ENCODE assay signal across 26 cellular contexts in genomic region chr4:5044341-5044740, GRCh38. TPM values are rescaled to one million over a fixed set of nuclear protein-coding genes. Genes with fewer than 3 reads are reported as not detected.
"Had no signal": no experiment of that assay in that cellular context is flagged by ENCODE, and none has a peak within 500 bp of the region (broad histone marks: within the 10 kb centered on the region; RNA-seq: fewer than 3 reads in every experiment).

No MANE protein-coding gene starts in this region.

- H3K4me1 ChIP-seq: ascending aorta, psoas muscle, right lobe of liver, suprapubic skin, transverse colon had no signal

- H3K9me3 Mint-ChIP-seq: activated CD4-positive, alpha-beta T cell treated with anti-CD3 and anti-CD28 coated beads, Interleukin-2, amount 10 ng/mL, durations not matched to agents 7 days and 5 days; activated CD8-positive, alpha-beta T cell treated with anti-CD3 and anti-CD28 coated beads for 36 hours; activated naive CD4-positive, alpha-beta T cell treated with anti-CD3 and anti-CD28 coated beads, Interleukin-2, amount 50 U/mL, for 24 hours; central memory CD8-positive, alpha-beta T cell; natural killer cell; stimulated activated naive CD8-positive, alpha-beta T cell treated with anti-CD3 and anti-CD28 coated beads, Interleukin-15, Interleukin-2, amounts not matched to agents 100 ng/mL and 50 ng/mL, for 24 hours had no signal

- H3K4me1 Mint-ChIP-seq: activated CD4-positive, alpha-beta T cell treated with anti-CD3 and anti-CD28 coated beads, Interleukin-2, amount 10 ng/mL, durations not matched to agents 7 days and 5 days; activated naive CD4-positive, alpha-beta T cell treated with anti-CD3 and anti-CD28 coated beads, Interleukin-2, amount 50 U/mL, for 24 hours; endodermal cell had no signal

- H3K4me3 Mint-ChIP-seq: activated CD4-positive, alpha-beta T cell treated with anti-CD3 and anti-CD28 coated beads, Interleukin-2, amount 10 ng/mL, durations not matched to agents 7 days and 5 days; activated CD8-positive, alpha-beta T cell treated with anti-CD3 and anti-CD28 coated beads for 36 hours; activated naive CD4-positive, alpha-beta T cell treated with anti-CD3 and anti-CD28 coated beads, Interleukin-2, amount 50 U/mL, for 24 hours; central memory CD8-positive, alpha-beta T cell; endodermal cell; stimulated activated naive CD8-positive, alpha-beta T cell treated with anti-CD3 and anti-CD28 coated beads, Interleukin-15, Interleukin-2, amounts not matched to agents 100 ng/mL and 50 ng/mL, for 24 hours had no signal

- H3K36me3 Mint-ChIP-seq: activated naive CD4-positive, alpha-beta T cell treated with anti-CD3 and anti-CD28 coated beads, Interleukin-2, amount 50 U/mL, for 24 hours; natural killer cell had no signal

- FAIRE-seq: colon, kidney, TTC549, urothelium cell line had no signal

- H3K27ac ChIP-seq: ascending aorta, brain microvascular endothelial cell, lower lobe of right lung, psoas muscle, right lobe of liver, suprapubic skin, transverse colon, WERI-Rb-1 had no signal

- H3K9me3 ChIP-seq: ascending aorta, lower lobe of right lung, right lobe of liver, suprapubic skin, transverse colon had no signal

- DNase-seq: activated CD4-positive, alpha-beta T cell treated with anti-CD3 and anti-CD28 coated beads, Interleukin-2, amount 10 ng/mL, durations not matched to agents 7 days and 5 days; activated CD4-positive, CD25-positive, alpha-beta regulatory T cell treated with anti-CD3 and anti-CD28 coated beads, Interleukin-2, amount 50 U/mL, for 72 hours; activated CD8-positive, alpha-beta T cell treated with anti-CD3 and anti-CD28 coated beads for 36 hours; activated gamma-delta T cell treated with Interleukin-2 at 50 U/mL for 16 hours; activated T-cell treated with anti-CD3 and anti-CD28 coated beads, Interleukin-2, amount 50 U/mL, for 1 hour; foreskin fibroblast; kidney; lower lobe of right lung; natural killer cell; psoas muscle; right lobe of liver; stimulated activated CD4-positive, alpha-beta T cell treated with anti-CD3 and anti-CD28 coated beads, Interleukin-1b, Interleukin-23, amount 100 ng/mL, for 48 hours; T-helper 1 cell; transverse colon; WERI-Rb-1 had no signal

- H3K36me3 ChIP-seq: ascending aorta, brain microvascular endothelial cell, lower lobe of right lung, right lobe of liver, suprapubic skin, transverse colon, WERI-Rb-1 had no signal

- H3K4me3 ChIP-seq: ascending aorta, lower lobe of right lung, psoas muscle, right lobe of liver, skin epidermis, suprapubic skin, transverse colon had no signal

- ATAC-seq: activated CD8-positive, alpha-beta T cell treated with anti-CD3 and anti-CD28 coated beads for 36 hours; psoas muscle had no signal

- H3K27me3 ChIP-seq: ascending aorta, brain microvascular endothelial cell, right lobe of liver, transverse colon had no signal

- H3K27ac Mint-ChIP-seq: activated CD4-positive, alpha-beta T cell treated with anti-CD3 and anti-CD28 coated beads, Interleukin-2, amount 10 ng/mL, durations not matched to agents 7 days and 5 days; activated CD8-positive, alpha-beta T cell treated with anti-CD3 and anti-CD28 coated beads for 36 hours; activated naive CD4-positive, alpha-beta T cell treated with anti-CD3 and anti-CD28 coated beads, Interleukin-2, amount 50 U/mL, for 24 hours; endodermal cell; natural killer cell; stimulated activated naive CD8-positive, alpha-beta T cell treated with anti-CD3 and anti-CD28 coated beads, Interleukin-15, Interleukin-2, amounts not matched to agents 100 ng/mL and 50 ng/mL, for 24 hours had no signal

RNA-seq across cellular contexts. Expression of gene STK32B, which starts 6.9 kb away (rescaled TPM):
- total RNA-seq: activated CD4-positive, alpha-beta T cell treated with anti-CD3 and anti-CD28 coated beads, Interleukin-2, amount 10 ng/mL, durations not matched to agents 7 days and 5 days; activated CD8-positive, alpha-beta T cell treated with anti-CD3 and anti-CD28 coated beads for 36 hours had no signal

RNA-seq across cellular contexts. Expression of gene CYTL1, which starts 25.1 kb away (rescaled TPM):
- total RNA-seq: activated CD4-positive, alpha-beta T cell treated with anti-CD3 and anti-CD28 coated beads, Interleukin-2, amount 10 ng/mL, durations not matched to agents 7 days and 5 days; activated CD8-positive, alpha-beta T cell treated with anti-CD3 and anti-CD28 coated beads for 36 hours had no signal
